Comparison of ENCODE assay signal across 8 cellular contexts in genomic region chr6:25788305-25788922, GRCh38. TPM values are rescaled to one million over a fixed set of nuclear protein-coding genes. Genes with fewer than 3 reads are reported as not detected.
DNase-seq lines count a peak whose midpoint lies in the region; ATAC-seq and TF ChIP-seq lines count a peak whose summit lies in the region.

No MANE protein-coding gene starts in this region.

- H3K4me1 Mint-ChIP-seq in activated T-cell treated with anti-CD3 and anti-CD28 coated beads, Interleukin-2, amount 50 U/mL, for 24 hours (ENCODE audit: low read depth) = peaks cover 11% of the 10 kb centered on the region
- H3K4me1 Mint-ChIP-seq in glutamatergic neuron (ENCODE audit: low read depth, unreplicated experiment) = no peaks in the 10 kb centered on the region

- TF ChIP-seq CTCF in GM12865 (IDR thresholded peaks at IDR 0.05; ENCODE audit: insufficient read depth, low read depth, low read length, missing control alignments) (peak; percentile 60), glutamatergic neuron (IDR thresholded peaks at IDR 0.05; ENCODE audit: partially characterized antibody, unreplicated experiment) (peak; percentile 19)

- H3K27ac Mint-ChIP-seq in activated T-cell treated with anti-CD3 and anti-CD28 coated beads, Interleukin-2, amount 50 U/mL, for 24 hours = no peak overlapping the region
- no peak overlapping the region for H3K27ac Mint-ChIP-seq in glutamatergic neuron (ENCODE audit: unreplicated experiment)

- H3K27me3 Mint-ChIP-seq in activated T-cell treated with anti-CD3 and anti-CD28 coated beads, Interleukin-2, amount 50 U/mL, for 24 hours = no peaks in the 10 kb centered on the region
- peaks cover 3% of the 10 kb centered on the region for H3K27me3 Mint-ChIP-seq in glutamatergic neuron (ENCODE audit: unreplicated experiment)

- H3K36me3 Mint-ChIP-seq in activated T-cell treated with anti-CD3 and anti-CD28 coated beads, Interleukin-2, amount 50 U/mL, for 24 hours (ENCODE audit: low read depth) = no peaks in the 10 kb centered on the region
- no peaks in the 10 kb centered on the region for H3K36me3 Mint-ChIP-seq in glutamatergic neuron (ENCODE audit: unreplicated experiment)

- ATAC-seq in HG02870 (IDR thresholded peaks at IDR 0.05; ENCODE audit: unreplicated experiment) (no peak), HG03354 (IDR thresholded peaks at IDR 0.05; ENCODE audit: poor library complexity, severe bottlenecking, unreplicated experiment) (no peak)

- no peak overlapping the region for H3K4me3 ChIP-seq in GM12865 (ENCODE audit: low read depth, low read length)

- no peak overlapping the region for H3K4me3 Mint-ChIP-seq in activated T-cell treated with anti-CD3 and anti-CD28 coated beads, Interleukin-2, amount 50 U/mL, for 24 hours
- no peak overlapping the region for H3K4me3 Mint-ChIP-seq in glutamatergic neuron (ENCODE audit: unreplicated experiment)

- DNase-seq in AG08396 (ENCODE audit: low spot score) (peak; percentile 52), GM12865 (ENCODE audit: low read depth) (peak; percentile 49), NCI-H748 treated with DMSO at 0.1 percent for 48 hours (lab: John Stamatoyannopoulos, UW) (peak; percentile 71), glutamatergic neuron (peak; percentile 43)
- peak; percentile 44 for DNase-seq in activated T-cell treated with anti-CD3 and anti-CD28 coated beads, Interleukin-2, amount 50 U/mL, for 24 hours
- DNase-seq in stimulated activated CD4-positive, alpha-beta T cell treated with anti-CD3 and anti-CD28 coated beads, Interleukin-15, amount 100 ng/mL, for 24 hours = peak; percentile 59

- no peaks in the 10 kb centered on the region for H3K9me3 Mint-ChIP-seq in activated T-cell treated with anti-CD3 and anti-CD28 coated beads, Interleukin-2, amount 50 U/mL, for 24 hours
- H3K9me3 Mint-ChIP-seq in glutamatergic neuron (ENCODE audit: unreplicated experiment) = no peaks in the 10 kb centered on the region

RNA-seq across cellular contexts. Expression of gene SLC17A4, which starts 33.9 kb away (rescaled TPM):
- not detected for total RNA-seq in glutamatergic neuron (ENCODE audit: unreplicated experiment)

RNA-seq across cellular contexts. Expression of gene SLC17A1, which starts 43.4 kb away (rescaled TPM):
- total RNA-seq in glutamatergic neuron (ENCODE audit: unreplicated experiment) = not detected
